Comparison of ENCODE assay signal across 8 cellular contexts in the genomic region with DNA sequence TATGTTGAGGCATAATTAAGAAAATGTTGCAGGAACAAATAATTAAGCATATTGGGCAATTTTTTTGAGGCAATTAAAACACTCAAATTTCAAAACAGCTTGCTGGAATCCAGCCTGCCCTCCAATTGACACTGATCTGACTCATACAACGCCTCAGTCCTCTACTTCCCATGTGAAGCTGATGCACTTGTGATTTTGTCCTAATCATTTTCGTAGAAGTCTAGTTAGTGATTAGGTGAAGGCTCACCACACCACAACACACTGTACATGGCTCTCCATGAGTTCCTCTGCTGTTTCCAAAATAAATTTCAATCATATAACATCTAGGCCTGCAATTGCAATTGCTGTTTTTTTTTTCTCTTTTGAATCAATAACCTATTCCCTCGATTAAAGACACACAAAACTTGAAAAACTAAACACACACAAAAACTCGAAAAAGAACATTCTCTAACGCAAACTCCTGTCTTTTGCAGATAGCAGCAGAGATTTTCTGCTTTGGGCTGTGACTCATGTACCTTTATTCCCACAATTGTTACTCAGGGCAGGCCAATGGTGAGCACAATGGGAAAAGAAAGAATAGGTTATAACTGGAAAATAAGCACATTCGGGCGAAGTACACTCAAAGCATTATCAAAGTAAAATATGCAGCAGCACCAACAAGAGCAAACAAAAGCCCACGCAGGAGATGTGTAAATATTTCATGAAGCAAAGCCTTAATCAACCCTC. TPM values are rescaled to one million over a fixed set of nuclear protein-coding genes. Genes with fewer than 3 reads are reported as not detected.
DNase-seq lines count a peak whose midpoint lies in the region; ATAC-seq and TF ChIP-seq lines count a peak whose summit lies in the region.

No MANE protein-coding gene starts in this region.

- DNase-seq in CD1c-positive myeloid dendritic cell (ENCODE audit: extremely low spot score) (peak; percentile 74), NCI-H446 treated with DMSO at 0.1 percent for 48 hours (lab: John Stamatoyannopoulos, UW) (peak; percentile 31), caudate nucleus (lab: John Stamatoyannopoulos, UW) (no peak), mucosa of descending colon (no peak), GM10266 (ENCODE audit: extremely low spot score) (no peak)

- H3K4me1 ChIP-seq in mucosa of descending colon (ENCODE audit: low read depth): peaks cover 28% of the 10 kb centered on the region

- H3K4me3 ChIP-seq in mucosa of descending colon: peak overlapping the region; percentile 3

- no peak for TF ChIP-seq CTCF in mucosa of descending colon (IDR thresholded peaks at IDR 0.05)
- no peak for TF ChIP-seq CTCF in GM10266 (IDR thresholded peaks at IDR 0.05; ENCODE audit: control insufficient read depth, insufficient read depth, low read depth, missing control alignments)

- no peaks in the 10 kb centered on the region for H3K9me3 ChIP-seq in mucosa of descending colon

- intact Hi-C loops in mucosa of descending colon (cut with DNase I, micrococcal nuclease): loop anchor here in 1 of 2 donors (10.0 kb wide), 1 partner anchor 51 kb away; no protein-coding TSS in a partner anchor

- peak; percentile 37 for ATAC-seq in mucosa of descending colon
- ATAC-seq in GM21423 (IDR thresholded peaks at IDR 0.05; ENCODE audit: unreplicated experiment): no peak
- ATAC-seq in HG03108 (IDR thresholded peaks at IDR 0.05; ENCODE audit: unreplicated experiment): no peak
- ATAC-seq in HG02884 (IDR thresholded peaks at IDR 0.05; ENCODE audit: unreplicated experiment): no peak

- H3K27ac ChIP-seq in caudate nucleus (ENCODE audit: low read depth, low read length): peak overlapping the region; percentile 80

- no peaks in the 10 kb centered on the region for H3K36me3 ChIP-seq in mucosa of descending colon (ENCODE audit: low read depth)

RNA-seq across cellular contexts. Expression of a gene that starts 1.7 kb away (rescaled TPM):
- 10 to 100 TPM in 2 of 3 donors, 1 to 10 TPM in 1; 6.0 to 23.8 (median 23.7) TPM for total RNA-seq in mucosa of descending colon

Comparison
In these comparisons a context has a peak if more than half of its experiments do, and no peak if none do; other contexts are left out.
1. DNase-seq: peak in CD1c-positive myeloid dendritic cell (single experiment) and NCI-H446 treated with DMSO at 0.1 percent for 48 hours (single experiment); none in caudate nucleus (0 of 61), mucosa of descending colon (0 of 3) and GM10266 (single experiment).